In the genomic region with DNA sequence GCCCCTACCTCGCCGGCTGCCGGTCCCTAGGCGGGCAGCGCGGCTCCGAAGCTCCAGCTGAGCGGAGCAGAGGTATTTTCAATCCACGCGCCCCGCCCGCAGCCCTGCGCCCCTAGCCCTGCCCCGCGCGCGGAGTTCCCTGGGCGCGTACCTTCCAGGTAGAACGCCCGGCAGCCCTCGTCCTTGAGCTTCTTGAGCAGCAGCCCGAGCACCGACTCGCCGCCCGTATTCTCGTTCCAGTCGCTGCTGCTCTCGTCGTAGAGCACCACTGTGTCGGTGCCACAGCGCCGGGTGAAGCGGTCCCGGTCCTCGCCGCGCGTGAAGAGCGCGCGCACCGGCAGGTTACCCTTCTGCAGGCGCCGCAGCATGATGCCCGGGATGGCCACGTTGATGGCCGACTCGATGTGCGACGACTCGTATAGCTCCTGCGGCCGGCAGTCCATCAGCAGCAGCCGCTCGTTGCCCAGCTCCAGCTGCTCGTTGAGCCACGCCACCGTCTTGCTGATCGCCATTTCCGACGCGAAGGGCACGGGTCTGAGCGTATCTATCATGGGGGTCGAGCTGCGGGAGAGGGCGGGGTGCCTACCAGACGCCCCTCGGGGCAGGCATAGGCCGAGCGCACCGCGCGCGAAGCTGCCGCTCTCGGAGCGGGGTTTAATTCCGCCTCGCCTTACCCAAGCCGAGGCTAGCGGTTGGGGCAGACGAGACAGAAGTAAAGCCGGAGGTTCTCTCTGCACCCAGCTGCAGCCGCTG, we compare ENCODE assay signal across 1 cellular context.
A peak's percentile ranks its signal among the peaks of the same experiment; 100 is the strongest.
TF ChIP-seq lines count a peak whose summit lies in the region.

No MANE protein-coding gene starts in this region.

TF ChIP-seq in H1, 55 proteins besides CTCF, POLR2A, EP300 and RAD21:
- TF ChIP-seq GABPA (IDR thresholded peaks at IDR 0.05; ENCODE audit: borderline replicate concordance, insufficient read depth, low read length) (no peak), RBBP5 (IDR thresholded peaks at IDR 0.05; ENCODE audit: borderline replicate concordance, low read depth, low read length) (peak; percentile 34; the same call in 1 of the 2 replicates), KDM4A (IDR thresholded peaks at IDR 0.05; ENCODE audit: low read depth, low read length, severe bottlenecking) (peak; percentile 76), POU5F1 (IDR thresholded peaks at IDR 0.05; ENCODE audit: low read depth, low read length) (no peak), CREB1 (IDR thresholded peaks at IDR 0.05) (0 out of 2 replicates have a peak, but pooled peaks have one; percentile 23), RXRA (IDR thresholded peaks at IDR 0.05; ENCODE audit: insufficient read depth, low read depth, low read length) (no peak), NRF1 (IDR thresholded peaks at IDR 0.05; ENCODE audit: low read depth, low read length) (no peak), SIN3A (conservative IDR thresholded peaks at IDR 0.05 in 1 of 2, IDR thresholded peaks at IDR 0.05 in 1 of 2; ENCODE audit: low read depth in 1 of 2, low read length in 2 of 2) (0 out of 4 replicates have a peak, but pooled peaks of 1 of the 2 experiments have one; percentile 5), RNF2 (IDR thresholded peaks at IDR 0.05; ENCODE audit: borderline replicate concordance, low read depth, low read length, missing control alignments, poor library complexity, severe bottlenecking) (peak; percentile 64), PHF8 (conservative IDR thresholded peaks at IDR 0.05; ENCODE audit: low read depth, low read length) (peak; percentile 26; the same call in 1 of the 2 replicates), EZH2 (IDR thresholded peaks at IDR 0.05; ENCODE audit: low read depth, low read length, severe bottlenecking) (peak; percentile 62), HDAC2 (IDR thresholded peaks at IDR 0.05; ENCODE audit: borderline replicate concordance in 1 of 2, low read depth in 2 of 2, low read length in 2 of 2) (no peak), YY1 (IDR thresholded peaks at IDR 0.05; ENCODE audit: low read depth, low read length) (no peak), SUZ12 (IDR thresholded peaks at IDR 0.05; ENCODE audit: low read length) (peak; percentile 80; the same call in 1 of the 2 replicates), FOSL1 (IDR thresholded peaks at IDR 0.05; ENCODE audit: insufficient read depth, low read depth, low read length) (no peak), TAF7 (optimal IDR thresholded peaks at IDR 0.05; ENCODE audit: borderline replicate concordance, low read depth, low read length) (no peak), CTBP2 (IDR thresholded peaks at IDR 0.05; ENCODE audit: borderline replicate concordance, insufficient read depth, insufficient read length, low read length) (no peak), EGR1 (IDR thresholded peaks at IDR 0.05; ENCODE audit: borderline replicate concordance, low read depth, low read length) (no peak), POLR2AphosphoS5 (IDR thresholded peaks at IDR 0.05; ENCODE audit: low read depth, low read length) (0 out of 2 replicates have a peak, but pooled peaks have one; percentile 34), RFX5 (IDR thresholded peaks at IDR 0.05; ENCODE audit: borderline replicate concordance, low read depth, low read length) (no peak), JUND (IDR thresholded peaks at IDR 0.05; ENCODE audit: low read length) (no peak), ZNF274 (IDR thresholded peaks at IDR 0.05; ENCODE audit: borderline replicate concordance, extremely low read depth, low read length) (no peak), JUN (IDR thresholded peaks at IDR 0.05; ENCODE audit: low read depth, low read length) (no peak)
- TF ChIP-seq, protein P1, sequence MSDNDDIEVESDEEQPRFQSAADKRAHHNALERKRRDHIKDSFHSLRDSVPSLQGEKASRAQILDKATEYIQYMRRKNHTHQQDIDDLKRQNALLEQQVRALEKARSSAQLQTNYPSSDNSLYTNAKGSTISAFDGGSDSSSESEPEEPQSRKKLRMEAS (IDR thresholded peaks at IDR 0.05) = peak; percentile 85
- TF ChIP-seq, protein P2, sequence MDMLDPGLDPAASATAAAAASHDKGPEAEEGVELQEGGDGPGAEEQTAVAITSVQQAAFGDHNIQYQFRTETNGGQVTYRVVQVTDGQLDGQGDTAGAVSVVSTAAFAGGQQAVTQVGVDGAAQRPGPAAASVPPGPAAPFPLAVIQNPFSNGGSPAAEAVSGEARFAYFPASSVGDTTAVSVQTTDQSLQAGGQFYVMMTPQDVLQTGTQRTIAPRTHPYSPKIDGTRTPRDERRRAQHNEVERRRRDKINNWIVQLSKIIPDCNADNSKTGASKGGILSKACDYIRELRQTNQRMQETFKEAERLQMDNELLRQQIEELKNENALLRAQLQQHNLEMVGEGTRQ (IDR thresholded peaks at IDR 0.05; ENCODE audit: low read length) = no peak
